ENCODE assay signal across 34 cellular contexts in genomic region chr12:106847861-106848260, GRCh38.
"Had no signal": no experiment of that assay in that cellular context is flagged by ENCODE, and none has a peak within 500 bp of the region (broad histone marks: within the 10 kb centered on the region; RNA-seq: fewer than 3 reads in every experiment).

No MANE protein-coding gene starts in this region.

- H3K36me3 ChIP-seq: brain microvascular endothelial cell, breast epithelium had no signal

- H3K4me3 ChIP-seq: adrenal gland, ascending aorta, body of pancreas, breast epithelium, cardiac muscle cell had no signal

- H3K27me3 ChIP-seq: adrenal gland, ascending aorta, body of pancreas, brain microvascular endothelial cell, breast epithelium, cardiac muscle cell had no signal

- ATAC-seq: activated naive CD4-positive, alpha-beta T cell treated with anti-CD3 and anti-CD28 coated beads, Interleukin-2, amount 50 U/mL, for 72 hours; activated naive CD8-positive, alpha-beta T cell treated with anti-CD3 and anti-CD28 coated beads, Interleukin-2, amount 50 U/mL, for 24 hours; activated T-cell treated with anti-CD3 and anti-CD28 coated beads, Interleukin-2, amount 50 U/mL, for 4 hours; activated T-cell treated with anti-CD3 and anti-CD28 coated beads, Interleukin-2, amount 50 U/mL, for 72 hours; activated T-helper 17 cell treated with anti-CD3 and anti-CD28 coated beads, Interleukin-2, amount 50 U/mL, for 72 hours; body of pancreas had no signal

- DNase-seq: activated effector memory CD4-positive, alpha-beta T cell treated with anti-CD3 and anti-CD28 coated beads, Interleukin-2, amount 50 U/mL, for 16 hours; activated effector memory CD4-positive, alpha-beta T cell treated with Interleukin-2 at 50 U/mL for 16 hours; activated gamma-delta T cell; activated gamma-delta T cell treated with Interleukin-2 at 50 U/mL for 16 hours; activated naive CD4-positive, alpha-beta T cell; activated naive CD4-positive, alpha-beta T cell treated with anti-CD3 and anti-CD28 coated beads for 36 hours; activated naive CD4-positive, alpha-beta T cell treated with anti-CD3 and anti-CD28 coated beads, Interleukin-2, amount 10 ng/mL, durations not matched to agents 7 days and 5 days; activated naive CD4-positive, alpha-beta T cell treated with anti-CD3 and anti-CD28 coated beads, Interleukin-2, amount 50 U/mL, for 16 hours; activated naive CD4-positive, alpha-beta T cell treated with Interleukin-2 at 50 U/mL for 16 hours; activated naive CD8-positive, alpha-beta T cell treated with anti-CD3 and anti-CD28 coated beads for 36 hours; activated naive CD8-positive, alpha-beta T cell treated with anti-CD3 and anti-CD28 coated beads, Interleukin-2, amount 10 ng/mL, durations not matched to agents 7 days and 5 days; activated naive CD8-positive, alpha-beta T cell treated with anti-CD3 and anti-CD28 coated beads, Interleukin-2, amount 50 U/mL, for 24 hours; activated T-cell treated with anti-CD3 and anti-CD28 coated beads, Interleukin-2, amount 50 U/mL, for 1 hour; activated T-cell treated with anti-CD3 and anti-CD28 coated beads, Interleukin-2, amount 50 U/mL, for 24 hours; activated T-cell treated with anti-CD3 and anti-CD28 coated beads, Interleukin-2, amount 50 U/mL, for 4 hours; activated T-cell treated with anti-CD3 and anti-CD28 coated beads, Interleukin-2, amount 50 U/mL, for 48 hours; activated T-cell treated with anti-CD3 and anti-CD28 coated beads, Interleukin-2, amount 50 U/mL, for 72 hours; adrenal gland; amniotic stem cell; amygdala; anterior cingulate cortex; aorta; body of pancreas; brain microvascular endothelial cell; caudate nucleus; central memory CD4-positive, alpha-beta T cell; cerebellar nuclear complex had no signal

- H3K4me1 ChIP-seq: adrenal gland, ascending aorta, body of pancreas, breast epithelium had no signal

- FAIRE-seq: astrocyte, bronchial epithelial cell had no signal

- H3K9me3 ChIP-seq: adrenal gland, ascending aorta, body of pancreas, breast epithelium had no signal

- H3K27ac ChIP-seq: adrenal gland, ascending aorta, body of pancreas, brain microvascular endothelial cell, breast epithelium, cardiac muscle cell had no signal
